ENCODE assay signal across 7 cellular contexts in the genomic region with DNA sequence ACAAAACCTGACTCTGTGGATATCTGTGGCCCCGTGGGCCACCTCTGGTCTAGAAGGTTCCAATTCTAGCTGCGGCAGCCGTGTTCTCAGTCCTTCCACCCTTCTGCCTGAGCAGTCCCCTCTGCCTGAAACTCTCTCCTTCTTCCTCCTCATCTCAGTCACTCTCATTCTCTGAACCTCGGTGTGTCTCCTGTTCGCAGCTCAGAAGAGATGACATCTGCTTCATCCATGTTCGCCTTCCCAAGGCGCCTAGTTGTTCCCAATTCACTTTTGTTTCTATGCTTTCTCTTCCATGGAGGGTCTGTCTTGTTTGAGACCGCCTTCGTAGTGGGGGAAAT.
A peak's percentile ranks its signal among the peaks of the same experiment; 100 is the strongest.
DNase-seq lines count a peak whose midpoint lies in the region; ATAC-seq, FAIRE-seq and TF ChIP-seq lines count a peak whose summit lies in the region.

No MANE protein-coding gene starts in this region.

- TF ChIP-seq CTCF in Panc1 (IDR thresholded peaks at IDR 0.05) (no peak), keratinocyte (optimal IDR thresholded peaks at IDR 0.05 in 1 of 3, IDR thresholded peaks at IDR 0.05 in 1 of 3, conservative IDR thresholded peaks at IDR 0.05 in 1 of 3; ENCODE audit: extremely low read depth in 1 of 3, insufficient read depth in 2 of 3, low read length in 3 of 3) (no peak), thyroid gland (IDR thresholded peaks at IDR 0.05) (no peak), foreskin fibroblast (IDR thresholded peaks at IDR 0.05; ENCODE audit: low read depth, low read length) (no peak)

- TF ChIP-seq POLR2A in thyroid gland (IDR thresholded peaks at IDR 0.05), result no peak

- intact Hi-C loops in Panc1 (cut with micrococcal nuclease; ENCODE audit: unreplicated experiment) (no loop called here), thyroid gland (cut with DNase I) (no loop called here)

- no peaks in the 10 kb centered on the region for H3K79me2 ChIP-seq in keratinocyte (ENCODE audit: control insufficient read depth, insufficient read depth, low read length)

- dilution Hi-C loops in keratinocyte (cut with MboI; ENCODE audit: extremely low pct_ligation_motif_present, low sequenced_read_pairs), result no loop called here

- DNase-seq in Panc1 (ENCODE audit: low read depth, low spot score), result no peak
- no peak for DNase-seq in keratinocyte (ENCODE audit: low read depth, low spot score)
- DNase-seq in thyroid gland, result no peak
- no peak for DNase-seq in foreskin fibroblast
- no peak for DNase-seq in stimulated activated CD4-positive, alpha-beta T cell treated with anti-CD3 and anti-CD28 coated beads, Interleukin-4, amount 100 ng/mL, for 4 hours

- no TSS peak for BruUV-seq in Panc1 (replicated peaks; lab: Mats Ljungman, UMichigan)

- POLR2A ChIA-PET in Panc1 (lab: Charles Lee), result no interaction called here

- WGBS in thyroid gland, 2 donors, result 57 to 64% methylated on average over 9 of the region's 9 CpGs

- peak; percentile 32 for ATAC-seq in GM21619 (IDR thresholded peaks at IDR 0.05; ENCODE audit: unreplicated experiment)
- ATAC-seq in Panc1, result no peak
- ATAC-seq in HG02981 (IDR thresholded peaks at IDR 0.05; ENCODE audit: unreplicated experiment), result no peak

- no peaks in the 10 kb centered on the region for H4K20me1 ChIP-seq in keratinocyte (ENCODE audit: control insufficient read depth, extremely low read depth, insufficient read depth, low read length)

- no peaks in the 10 kb centered on the region for H3K27me3 ChIP-seq in Panc1 (ENCODE audit: control insufficient read depth, insufficient read depth, low read length)
- H3K27me3 ChIP-seq in keratinocyte (ENCODE audit: control insufficient read depth, extremely low read depth, insufficient read depth, low read length), result no peaks in the 10 kb centered on the region
- no peaks in the 10 kb centered on the region for H3K27me3 ChIP-seq in thyroid gland

- no peak overlapping the region for H3K4me2 ChIP-seq in keratinocyte (ENCODE audit: control insufficient read depth, extremely low read depth, insufficient read depth, low read depth, low read length)

- H3K36me3 ChIP-seq in Panc1 (ENCODE audit: control insufficient read depth, insufficient read depth, low read length) (no peaks in the 10 kb centered on the region), keratinocyte (ENCODE audit: control insufficient read depth in 2 of 2, extremely low read depth in 1 of 2, insufficient read depth in 2 of 2, low read length in 2 of 2) (no peaks in the 10 kb centered on the region), thyroid gland (no peaks in the 10 kb centered on the region)

- FAIRE-seq in keratinocyte (lab: Jason Lieb, UNC), result no peak

- H2AFZ ChIP-seq in keratinocyte (ENCODE audit: control insufficient read depth, low read length), result peak overlapping the region; percentile 16

- CTCF ChIA-PET in Panc1 (lab: Charles Lee), result no interaction called here

- H3K27ac ChIP-seq in Panc1 (ENCODE audit: low read length) (peak overlapping the region; percentile 76), keratinocyte (ENCODE audit: control insufficient read depth, insufficient read depth, low read length) (no peak overlapping the region), thyroid gland (peak overlapping the region; percentile 90 to 100 (median 98))

- in situ Hi-C loops in Panc1 (cut with HindIII; ENCODE audit: low pct_unique_long_range_greater_than_20kb, low sequenced_read_pairs), result loop anchor here (5.0 kb wide), 1 partner anchor 41 kb away; no protein-coding TSS in a partner anchor

- no peak overlapping the region for H3K9ac ChIP-seq in keratinocyte (ENCODE audit: control insufficient read depth, extremely low read depth, insufficient read depth, low read length)

- H3K9me3 ChIP-seq in Panc1 (ENCODE audit: control insufficient read depth, insufficient read depth, low read depth, low read length) (no peaks in the 10 kb centered on the region), keratinocyte (ENCODE audit: control insufficient read depth, low read depth, low read length) (no peaks in the 10 kb centered on the region), thyroid gland (no peaks in the 10 kb centered on the region)

- H3K9me1 ChIP-seq in keratinocyte (ENCODE audit: control insufficient read depth, extremely low read depth, insufficient read depth, low read length), result no peaks in the 10 kb centered on the region

- peak overlapping the region; percentile 5 to 30; a peak in 3 of 4 replicates for H3K4me3 ChIP-seq in Panc1 (ENCODE audit: low read depth in 2 of 2, low read length in 2 of 2)
- no peak overlapping the region for H3K4me3 ChIP-seq in keratinocyte (ENCODE audit: control insufficient read depth in 2 of 3, extremely low read depth in 1 of 3, insufficient read depth in 2 of 3, low read depth in 1 of 3, low read length in 3 of 3)
- peak overlapping the region in 1 of 3 donors; percentile 2 for H3K4me3 ChIP-seq in thyroid gland (replicated peaks in 1 of 3)
- no peak overlapping the region for H3K4me3 ChIP-seq in foreskin fibroblast (ENCODE audit: low read depth in 1 of 2, low read length in 2 of 2)

- H3K4me1 ChIP-seq in Panc1 (ENCODE audit: control insufficient read depth, insufficient read depth, low read length), result peaks cover 37% of the 10 kb centered on the region
- H3K4me1 ChIP-seq in keratinocyte (ENCODE audit: control insufficient read depth, extremely low read depth, insufficient read depth, low read length), result peaks cover 16% of the 10 kb centered on the region
- peaks cover 50 to 52% of the 10 kb centered on the region in 2 donors for H3K4me1 ChIP-seq in thyroid gland

Comparison
In these comparisons a context has a peak if more than half of its experiments do, and no peak if none do; other contexts are left out.
1. H3K4me3 ChIP-seq: peak in Panc1 (2 of 2); none in keratinocyte (0 of 3) and foreskin fibroblast (0 of 2).